In genomic region chr7:73822319-73823173, GRCh38 we compare ENCODE assay signal across 8 cellular contexts. TPM values are rescaled to one million over a fixed set of nuclear protein-coding genes. Genes with fewer than 3 reads are reported as not detected.
DNase-seq lines count a peak whose midpoint lies in the region; ATAC-seq, FAIRE-seq and TF ChIP-seq lines count a peak whose summit lies in the region.

No MANE protein-coding gene starts in this region.

- H2BK20ac ChIP-seq in H1 (ENCODE audit: low read length) = no peak overlapping the region

- H2BK120ac ChIP-seq in H1 (replicated peaks; ENCODE audit: low read depth, low read length) = no peak overlapping the region

- H3K79me1 ChIP-seq in H1 (ENCODE audit: low read depth, low read length) = no peaks in the 10 kb centered on the region

- H4K91ac ChIP-seq in H1 (replicated peaks; ENCODE audit: insufficient read length, low read length) = no peak overlapping the region

- H3K23me2 ChIP-seq in H1 (ENCODE audit: low read depth, low read length) = no peaks in the 10 kb centered on the region

- peak overlapping the region; percentile 61; the same call in 1 of the 2 replicates for H2BK15ac ChIP-seq in H1 (ENCODE audit: low read length)

- WGBS in H1 (ENCODE audit: extremely low coverage in 1 of 2, insufficient coverage in 1 of 2, insufficient read length in 1 of 2, insufficient replicate concordance in 2 of 2, low coverage in 1 of 2, low lambda C conversion rate in 2 of 2, missing lambda C conversion rate in 1 of 2), 2 experiments = 90% methylated on average over 14 of the region's 15 CpGs; no CpG with 5 or more reads in 1 of the 2 experiments

- H3K9ac ChIP-seq in H1 (replicated peaks in 1 of 4; ENCODE audit: extremely low read depth in 1 of 4, low read depth in 3 of 4, low read length in 3 of 4) (no peak overlapping the region; a peak in 2 of 7 replicates), parathyroid adenoma (peak overlapping the region; percentile 30)

- H4K8ac ChIP-seq in H1 (ENCODE audit: extremely low read depth, insufficient read depth, low read length) = peak overlapping the region; percentile 65; the same call in 1 of the 2 replicates

- peak overlapping the region; percentile 68; the same call in 1 of the 2 replicates for H2BK12ac ChIP-seq in H1 (ENCODE audit: low read depth, low read length)

- no peak overlapping the region for H4K5ac ChIP-seq in H1 (ENCODE audit: insufficient read length, low read depth, low read length)

- FAIRE-seq in H1 (lab: Jason Lieb, UNC) = no peak

- H2AK5ac ChIP-seq in H1 (ENCODE audit: low read depth, low read length) = no peak overlapping the region

- H3K36me3 ChIP-seq in H1 (ENCODE audit: control insufficient read depth in 2 of 4, insufficient read depth in 4 of 4, low read length in 3 of 4) = no peaks in the 10 kb centered on the region
- H3K36me3 ChIP-seq in parathyroid adenoma (ENCODE audit: control insufficient read depth, insufficient read depth, low read length) = no peaks in the 10 kb centered on the region

- DNase-seq in Daoy (ENCODE audit: low read depth) (peak; percentile 100), NCI-H526 (lab: John Stamatoyannopoulos, UW) (peak; percentile 65 to 86), H1 (ENCODE audit: low read depth in 1 of 2, low spot score in 2 of 2) (no peak), RPMI8226 (no peak), NCI-H1048 (lab: John Stamatoyannopoulos, UW) (no peak)
- DNase-seq in activated CD8-positive, alpha-beta memory T cell treated with anti-CD3 and anti-CD28 coated beads, Interleukin-2, amount 50 U/mL, for 48 hours = no peak

- no peak overlapping the region for H3K18ac ChIP-seq in H1 (ENCODE audit: extremely low read depth, low read length)

- H3K27me3 ChIP-seq in H1 (replicated peaks in 1 of 4; ENCODE audit: control insufficient read depth in 3 of 4, extremely low read depth in 1 of 4, insufficient read depth in 3 of 4, low read length in 3 of 4) = peaks cover 0 to 5% (median 0%) of the 10 kb centered on the region in 4 experiments; a peak in 1 of 7 replicates
- no peaks in the 10 kb centered on the region for H3K27me3 ChIP-seq in parathyroid adenoma (ENCODE audit: control insufficient read depth, insufficient read depth, low read length)

- CTCF ChIA-PET in H1 (lab: Charles Lee; ENCODE audit: partially characterized antibody) = interaction anchor here (0.6 to 3.4 kb wide), 15 partner anchors 11 to 380 kb away, joined by 3 to 19 read pairs (median 4); partner anchors contain the start of gene ABHD11

- H3K9me3 ChIP-seq in H1 (ENCODE audit: insufficient read depth in 2 of 2, low read depth in 1 of 2, low read length in 1 of 2) (no peaks in the 10 kb centered on the region), parathyroid adenoma (ENCODE audit: control insufficient read depth, low read length) (no peaks in the 10 kb centered on the region)

- no peak overlapping the region for H3K4me3 ChIP-seq in H1 (ENCODE audit: extremely low read depth in 1 of 4, insufficient read depth in 2 of 4, low read depth in 3 of 4, low read length in 4 of 4)
- H3K4me3 ChIP-seq in parathyroid adenoma (ENCODE audit: low read depth, low read length) = no peak overlapping the region

- no peak overlapping the region for H3K4ac ChIP-seq in H1 (replicated peaks; ENCODE audit: insufficient read length, low read depth, low read length)

- H3K4me2 ChIP-seq in H1 (ENCODE audit: insufficient read depth in 1 of 2, low read depth in 2 of 2, low read length in 2 of 2) (no peak overlapping the region), parathyroid adenoma (ENCODE audit: low read length) (peak overlapping the region; percentile 34)

- 0 out of 2 replicates have a peak overlapping the region, but pooled peaks have one; percentile 24 for H2BK5ac ChIP-seq in H1 (ENCODE audit: low read depth, low read length)

- TF ChIP-seq POLR2A in H1 (IDR thresholded peaks at IDR 0.05; ENCODE audit: control extremely low read depth in 1 of 2, low read depth in 2 of 2, low read length in 2 of 2) = no peak

- POLR2A ChIA-PET in H1 (lab: Charles Lee; ENCODE audit: partially characterized antibody) = interaction anchor here (1.1 to 3.4 kb wide), 4 partner anchors 7 to 18 kb away, joined by 3 to 20 read pairs (median 4); no protein-coding TSS in a partner anchor

- H3K4me1 ChIP-seq in H1 (replicated peaks in 1 of 4; ENCODE audit: control insufficient read depth in 3 of 4, insufficient read depth in 4 of 4, low read length in 3 of 4) (peaks cover 3 to 5% (median 4%) of the 10 kb centered on the region in 4 experiments), parathyroid adenoma (peaks cover 35% of the 10 kb centered on the region)

- H3K56ac ChIP-seq in H1 (replicated peaks; ENCODE audit: insufficient read length, low read depth, low read length) = no peak overlapping the region

- H2AFZ ChIP-seq in H1 (ENCODE audit: low read length) (no peak overlapping the region), parathyroid adenoma (peak overlapping the region; percentile 89)

- H3K14ac ChIP-seq in H1 (ENCODE audit: insufficient read length) = no peak overlapping the region

- TF ChIP-seq RAD21 in H1 (IDR thresholded peaks at IDR 0.05 in 1 of 2, conservative IDR thresholded peaks at IDR 0.05 in 1 of 2; ENCODE audit: low read depth in 2 of 2, low read length in 2 of 2) = no peak

- no peaks in the 10 kb centered on the region for H3K79me2 ChIP-seq in H1 (ENCODE audit: control insufficient read depth in 1 of 2, insufficient read depth in 2 of 2, low read length in 2 of 2)
- no peaks in the 10 kb centered on the region for H3K79me2 ChIP-seq in parathyroid adenoma

- TF ChIP-seq CTCF in H1 (IDR thresholded peaks at IDR 0.05; ENCODE audit: control extremely low read depth in 1 of 3, insufficient read depth in 1 of 3, low read depth in 1 of 3, low read length in 3 of 3) = no peak
- TF ChIP-seq CTCF in parathyroid adenoma (IDR thresholded peaks at IDR 0.05) = no peak

- no peak for ATAC-seq in HG03439 (IDR thresholded peaks at IDR 0.05; ENCODE audit: unreplicated experiment)

- H3K23ac ChIP-seq in H1 (ENCODE audit: insufficient read length) = no peak overlapping the region

- no peak for TF ChIP-seq EP300 in H1 (IDR thresholded peaks at IDR 0.05; ENCODE audit: borderline replicate concordance in 1 of 2, low read depth in 2 of 2, low read length in 2 of 2)

- no peaks in the 10 kb centered on the region for H4K20me1 ChIP-seq in H1 (replicated peaks in 1 of 2; ENCODE audit: control insufficient read depth in 1 of 2, insufficient read depth in 2 of 2, low read length in 2 of 2)

- no peak overlapping the region for H3K27ac ChIP-seq in H1 (ENCODE audit: low read depth, low read length)
- peak overlapping the region; percentile 100 for H3K27ac ChIP-seq in parathyroid adenoma

TF ChIP-seq in H1, 55 proteins besides CTCF, POLR2A, EP300 and RAD21:
- no peak for TF ChIP-seq KDM1A (IDR thresholded peaks at IDR 0.05; ENCODE audit: borderline replicate concordance, low read length)
- TF ChIP-seq CBX5 (IDR thresholded peaks at IDR 0.05; ENCODE audit: low read depth, low read length) = no peak
- TF ChIP-seq BRCA1 (IDR thresholded peaks at IDR 0.05; ENCODE audit: low read depth, low read length) = no peak
- no peak for TF ChIP-seq CHD1 (IDR thresholded peaks at IDR 0.05; ENCODE audit: low read depth, low read length)

RNA-seq across cellular contexts. Expression of gene CLDN4, which starts 8.2 kb away (rescaled TPM):
- 0.15 and 1.4 TPM in 2 replicates for total RNA-seq in Daoy (2014; rRNA removed; shearing (Covaris generic))
- 28.0 TPM in 2 replicates for total RNA-seq in H1 (2021; fragmentation: NEBNext Ultra II Directional; extraction: Animal tissue kit (Norgen Biotek cat#: 25700))
- polyA plus RNA-seq in H1 (2011; rRNA removed) = 69.3 and 112 TPM in 2 replicates
- 77.0 TPM for polyA plus RNA-seq in H1 (2011; cell fraction: cytosol; rRNA removed)
- polyA plus RNA-seq in H1 (2011; cell fraction: nucleus; rRNA removed) = 68.1 TPM
- polyA plus RNA-seq in H1 (2012, experiment 1 of 2) = 23.8 to 46.5 TPM (median 45.3 TPM) in 4 replicates
- 45.3 TPM for polyA plus RNA-seq in H1 (2012, experiment 2 of 2)
- 57.8 TPM for polyA plus RNA-seq in H1 (2013, experiment 1 of 2)
- polyA plus RNA-seq in H1 (2013, experiment 2 of 2) = 59.7 TPM
- 30.3 and 31.4 TPM in 2 replicates for polyA minus RNA-seq in H1 (2011; rRNA and poly(A)+ RNA removed)
- 33.1 TPM for polyA minus RNA-seq in H1 (2011; cell fraction: cytosol; rRNA and poly(A)+ RNA removed)
- 34.6 TPM for polyA minus RNA-seq in H1 (2011; cell fraction: nucleus; rRNA and poly(A)+ RNA removed)

RNA-seq across cellular contexts. Expression of gene METTL27, which starts 19.8 kb away (rescaled TPM):
- 0.48 and 2.3 TPM in 2 replicates for total RNA-seq in Daoy (2014; rRNA removed; shearing (Covaris generic))
- total RNA-seq in H1 (2021; fragmentation: NEBNext Ultra II Directional; extraction: Animal tissue kit (Norgen Biotek cat#: 25700)) = 5.6 and 6.2 TPM in 2 replicates
- 12.0 and 21.6 TPM in 2 replicates for polyA plus RNA-seq in H1 (2011; rRNA removed)
- polyA plus RNA-seq in H1 (2011; cell fraction: cytosol; rRNA removed) = 14.6 TPM
- polyA plus RNA-seq in H1 (2011; cell fraction: nucleus; rRNA removed) = 19.1 TPM
- polyA plus RNA-seq in H1 (2012, experiment 1 of 2) = 4.4 to 11.8 TPM (median 8.7 TPM) in 4 replicates
- polyA plus RNA-seq in H1 (2012, experiment 2 of 2) = 5.8 TPM
- polyA plus RNA-seq in H1 (2013, experiment 1 of 2) = 3.1 TPM
- 2.6 TPM for polyA plus RNA-seq in H1 (2013, experiment 2 of 2)
- 3.9 and 8.7 TPM in 2 replicates for polyA minus RNA-seq in H1 (2011; rRNA and poly(A)+ RNA removed)
- polyA minus RNA-seq in H1 (2011; cell fraction: cytosol; rRNA and poly(A)+ RNA removed) = 5.5 TPM
- polyA minus RNA-seq in H1 (2011; cell fraction: nucleus; rRNA and poly(A)+ RNA removed) = 14.0 TPM

RNA-seq across cellular contexts. Expression of gene TMEM270, which starts 38.4 kb away (rescaled TPM):
- total RNA-seq in Daoy (2014; rRNA removed; shearing (Covaris generic)) = 0.69 and 1.5 TPM in 2 replicates
- not detected in 2 replicates for total RNA-seq in H1 (2021; fragmentation: NEBNext Ultra II Directional; extraction: Animal tissue kit (Norgen Biotek cat#: 25700))
- 0.26 and 0.33 TPM in 2 replicates for polyA plus RNA-seq in H1 (2011; rRNA removed)
- not detected for polyA plus RNA-seq in H1 (2011; cell fraction: cytosol; rRNA removed)
- not detected for polyA plus RNA-seq in H1 (2011; cell fraction: nucleus; rRNA removed)
- polyA plus RNA-seq in H1 (2012, experiment 1 of 2) = 0.23 TPM in 1 of 4 replicates, not detected in the others
- polyA plus RNA-seq in H1 (2012, experiment 2 of 2) = not detected
- 0.16 TPM for polyA plus RNA-seq in H1 (2013, experiment 1 of 2)
- not detected for polyA plus RNA-seq in H1 (2013, experiment 2 of 2)
- not detected in 2 replicates for polyA minus RNA-seq in H1 (2011; rRNA and poly(A)+ RNA removed)
- polyA minus RNA-seq in H1 (2011; cell fraction: cytosol; rRNA and poly(A)+ RNA removed) = not detected
- not detected for polyA minus RNA-seq in H1 (2011; cell fraction: nucleus; rRNA and poly(A)+ RNA removed)

RNA-seq across cellular contexts. Expression of gene CLDN3, which starts 52.5 kb away (rescaled TPM):
- 0.11 TPM in 1 of 2 replicates, not detected in the other for total RNA-seq in Daoy (2014; rRNA removed; shearing (Covaris generic))
- 19.1 and 20.8 TPM in 2 replicates for total RNA-seq in H1 (2021; fragmentation: NEBNext Ultra II Directional; extraction: Animal tissue kit (Norgen Biotek cat#: 25700))
- 65.2 and 91.2 TPM in 2 replicates for polyA plus RNA-seq in H1 (2011; rRNA removed)
- polyA plus RNA-seq in H1 (2011; cell fraction: cytosol; rRNA removed) = 58.8 TPM
- polyA plus RNA-seq in H1 (2011; cell fraction: nucleus; rRNA removed) = 34.8 TPM
- polyA plus RNA-seq in H1 (2012, experiment 1 of 2) = 9.8 to 35.8 TPM (median 30.8 TPM) in 4 replicates
- polyA plus RNA-seq in H1 (2012, experiment 2 of 2) = 21.8 TPM
- polyA plus RNA-seq in H1 (2013, experiment 1 of 2) = 21.4 TPM
- 23.6 TPM for polyA plus RNA-seq in H1 (2013, experiment 2 of 2)
- 9.0 and 10.2 TPM in 2 replicates for polyA minus RNA-seq in H1 (2011; rRNA and poly(A)+ RNA removed)
- 22.8 TPM for polyA minus RNA-seq in H1 (2011; cell fraction: cytosol; rRNA and poly(A)+ RNA removed)
- 20.8 TPM for polyA minus RNA-seq in H1 (2011; cell fraction: nucleus; rRNA and poly(A)+ RNA removed)

Comparison
In these comparisons a context has a peak if more than half of its experiments do, and no peak if none do; other contexts are left out.
1. DNase-seq: peak in Daoy (single experiment) and NCI-H526 (2 of 2); none in H1 (0 of 2), RPMI8226 (single experiment), activated CD8-positive, alpha-beta memory T cell treated with anti-CD3 and anti-CD28 coated beads, Interleukin-2, amount 50 U/mL, for 48 hours (single experiment) and NCI-H1048 (single experiment).
2. RNA of gene CLDN4, which starts 8.2 kb away (total RNA-seq): 28.0 TPM in H1; 0.15 to 1.4 TPM in Daoy; every median in the first group is over 10 times any median in the second.